16 cellular contexts compared by ENCODE assay signal in genomic region chr1:54850737-54851136, GRCh38. TPM values are rescaled to one million over a fixed set of nuclear protein-coding genes. Genes with fewer than 3 reads are reported as not detected.
A peak's percentile ranks its signal among the peaks of the same experiment; 100 is the strongest.
DNase-seq lines count a peak whose midpoint lies in the region; ATAC-seq and TF ChIP-seq lines count a peak whose summit lies in the region.
"Had no signal": no experiment of that assay in that cellular context is flagged by ENCODE, and none has a peak within 500 bp of the region (broad histone marks: within the 10 kb centered on the region; RNA-seq: fewer than 3 reads in every experiment).

No MANE protein-coding gene starts in this region.

- POLR2A ChIA-PET in naive thymus-derived CD8-positive, alpha-beta T cell (lab: Charles Lee) = no interaction called here

- H3K4me1 ChIP-seq in ACC112 (ENCODE audit: control insufficient read depth, insufficient read depth, low read length, unreplicated experiment) (peaks cover 33% of the 10 kb centered on the region), left lung (peaks cover 0 to 5% of the 10 kb centered on the region in 2 donors)
- H3K4me1 ChIP-seq: BLaER1, Peyer's patch had no signal

- H3K27ac Mint-ChIP-seq in endothelial cell (ENCODE audit: unreplicated experiment) = no peak overlapping the region
- no peak overlapping the region for H3K27ac Mint-ChIP-seq in naive thymus-derived CD8-positive, alpha-beta T cell

- no peak overlapping the region for H3K4me3 Mint-ChIP-seq in endothelial cell (ENCODE audit: unreplicated experiment)
- H3K4me3 Mint-ChIP-seq in naive thymus-derived CD8-positive, alpha-beta T cell = no peak overlapping the region

- H3K79me2 ChIP-seq in ACC112 (ENCODE audit: control insufficient read depth, insufficient read depth, low read length, unreplicated experiment) = no peaks in the 10 kb centered on the region

- H3K9me3 Mint-ChIP-seq in endothelial cell (ENCODE audit: unreplicated experiment) = no peaks in the 10 kb centered on the region
- H3K9me3 Mint-ChIP-seq in naive thymus-derived CD8-positive, alpha-beta T cell = peaks cover 0 to 4% (median 0%) of the 10 kb centered on the region in 9 donors

- ATAC-seq in left lung (peak; percentile 47), GM19455 (IDR thresholded peaks at IDR 0.05; ENCODE audit: unreplicated experiment) (no peak)
- ATAC-seq in naive thymus-derived CD8-positive, alpha-beta T cell = no peak
- ATAC-seq: body of pancreas had no signal

- peak; percentile 94 for DNase-seq in HT1080 (ENCODE audit: low read depth)
- DNase-seq in brain microvascular endothelial cell = peak; percentile 91
- peak in 1 of 2 donors; percentile 45 for DNase-seq in left lung
- DNase-seq in DMS79 (lab: John Stamatoyannopoulos, UW) = no peak
- DNase-seq in endothelial cell (ENCODE audit: low spot score) = no peak
- DNase-seq in naive thymus-derived CD8-positive, alpha-beta T cell = no peak
- DNase-seq: activated T-cell treated with anti-CD3 and anti-CD28 coated beads for 4 hours, NCI-H187, Peyer's patch, retina had no signal

- in situ Hi-C loops in brain microvascular endothelial cell (cut with HindIII; ENCODE audit: low pct_ligation_motif_present, low sequenced_read_pairs) = no loop called here

- peaks cover 38% of the 10 kb centered on the region; the same call in 1 of the 2 replicates for H3K36me3 ChIP-seq in ACC112 (ENCODE audit: insufficient read depth, low read length)
- H3K36me3 ChIP-seq in brain microvascular endothelial cell (replicated peaks) = peaks cover 53% of the 10 kb centered on the region
- peaks cover 0 to 80% of the 10 kb centered on the region in 2 donors for H3K36me3 ChIP-seq in left lung
- H3K36me3 ChIP-seq: BLaER1 had no signal

- no peaks in the 10 kb centered on the region for H3K4me1 Mint-ChIP-seq in endothelial cell (ENCODE audit: unreplicated experiment)
- H3K4me1 Mint-ChIP-seq in naive thymus-derived CD8-positive, alpha-beta T cell = no peaks in the 10 kb centered on the region

- H3K27ac ChIP-seq in ACC112 (ENCODE audit: low read depth, low read length) (peak overlapping the region; percentile 73), brain microvascular endothelial cell (peak overlapping the region; percentile 75), left lung (no peak overlapping the region)
- H3K27ac ChIP-seq: BLaER1, body of pancreas, gastrocnemius medialis had no signal

- H3K27me3 Mint-ChIP-seq in endothelial cell (ENCODE audit: unreplicated experiment) = peaks cover 2% of the 10 kb centered on the region
- no peaks in the 10 kb centered on the region for H3K27me3 Mint-ChIP-seq in naive thymus-derived CD8-positive, alpha-beta T cell

- intact Hi-C loops in left lung (cut with DNase I) = no loop called here

- TF ChIP-seq CTCF in brain microvascular endothelial cell (IDR thresholded peaks at IDR 0.05; ENCODE audit: low read depth, low read length, missing control alignments) (no peak), left lung (IDR thresholded peaks at IDR 0.05) (no peak), endothelial cell (IDR thresholded peaks at IDR 0.05; ENCODE audit: unreplicated experiment) (no peak)

- no peaks in the 10 kb centered on the region for H3K27me3 ChIP-seq in ACC112 (ENCODE audit: insufficient read depth, low read length)
- no peaks in the 10 kb centered on the region for H3K27me3 ChIP-seq in brain microvascular endothelial cell (replicated peaks)
- H3K27me3 ChIP-seq in left lung = no peaks in the 10 kb centered on the region
- H3K27me3 ChIP-seq: BLaER1, body of pancreas, gastrocnemius medialis, Peyer's patch had no signal

- H2AFZ ChIP-seq in ACC112 (ENCODE audit: low read length, unreplicated experiment) = no peak overlapping the region

- no peak overlapping the region for H3K4me3 ChIP-seq in ACC112 (ENCODE audit: low read depth, low read length)
- H3K4me3 ChIP-seq in brain microvascular endothelial cell (ENCODE audit: low read depth, low read length) = no peak overlapping the region
- H3K4me3 ChIP-seq in left lung = no peak overlapping the region
- H3K4me3 ChIP-seq: BLaER1, body of pancreas, gastrocnemius medialis, Peyer's patch had no signal

- H3K9me3 ChIP-seq in left lung = no peaks in the 10 kb centered on the region
- H3K9me3 ChIP-seq: BLaER1, body of pancreas, gastrocnemius medialis, Peyer's patch had no signal

- H3K36me3 Mint-ChIP-seq in endothelial cell (ENCODE audit: low read depth, unreplicated experiment) = peaks cover 53% of the 10 kb centered on the region
- peaks cover 0 to 3% (median 0%) of the 10 kb centered on the region in 3 donors for H3K36me3 Mint-ChIP-seq in naive thymus-derived CD8-positive, alpha-beta T cell

RNA-seq across cellular contexts. Expression of gene DHCR24, which starts 36.3 kb away (rescaled TPM):
- total RNA-seq in HT1080 (2014; rRNA removed; shearing (Covaris generic)) = 180 and 213 TPM in 2 replicates
- polyA plus RNA-seq in HT1080 (2015; cell fraction: cytosol; rRNA removed) = 68.0 and 70.6 TPM in 2 replicates
- 83.7 and 84.6 TPM in 2 replicates for polyA plus RNA-seq in HT1080 (2015; cell fraction: nucleus; rRNA removed)
- total RNA-seq in left lung (100 to 1,000 TPM; 668 to 741 TPM), endothelial cell (ENCODE audit: unreplicated experiment) (181 TPM)
- total RNA-seq in naive thymus-derived CD8-positive, alpha-beta T cell = 1 to 10 TPM; 4.0 to 4.2 TPM
- 1 to 10 TPM; 1.8 to 3.4 (median 3.4) TPM for polyA plus RNA-seq in naive thymus-derived CD8-positive, alpha-beta T cell

RNA-seq across cellular contexts. Expression of gene TTC22, which starts 49.6 kb away (rescaled TPM):
- not detected in 2 replicates for total RNA-seq in HT1080 (2014; rRNA removed; shearing (Covaris generic))
- polyA plus RNA-seq in HT1080 (2015; cell fraction: cytosol; rRNA removed) = not detected in 2 replicates
- polyA plus RNA-seq in HT1080 (2015; cell fraction: nucleus; rRNA removed) = not detected in 2 replicates
- total RNA-seq in left lung (1 to 10 TPM; 4.8 to 7.7 TPM), endothelial cell (ENCODE audit: unreplicated experiment) (not detected)
- 10 to 100 TPM; 10.8 to 12.6 TPM for total RNA-seq in naive thymus-derived CD8-positive, alpha-beta T cell
- 1 to 10 TPM; 1.7 to 3.2 (median 2.9) TPM for polyA plus RNA-seq in naive thymus-derived CD8-positive, alpha-beta T cell
- total RNA-seq: lung microvascular endothelial cell had no signal

Comparison
In these comparisons a context has a peak if more than half of its experiments do, and no peak if none do; other contexts are left out.
1. H3K27ac ChIP-seq: peak in ACC112 (single experiment) and brain microvascular endothelial cell (single experiment); none in left lung (0 of 2).
2. DNase-seq: peak in HT1080 (single experiment) and brain microvascular endothelial cell (single experiment); none in DMS79 (single experiment), endothelial cell (single experiment) and naive thymus-derived CD8-positive, alpha-beta T cell (0 of 10).
3. RNA of gene DHCR24, which starts 36.3 kb away (total RNA-seq): 668 to 741 TPM in left lung, 180 to 213 TPM in HT1080 and 181 TPM in endothelial cell (single experiment); 4.0 to 4.2 TPM in naive thymus-derived CD8-positive, alpha-beta T cell; every median in the first group is over 10 times any median in the second.